Comparison of ENCODE assay signal across 12 cellular contexts in genomic region chr7:27175005-27175625, GRCh38. TPM values are rescaled to one million over a fixed set of nuclear protein-coding genes. Genes with fewer than 3 reads are reported as not detected.
DNase-seq lines count a peak whose midpoint lies in the region; ATAC-seq lines count a peak whose summit lies in the region.
"Had no signal": no experiment of that assay in that cellular context is flagged by ENCODE, and none has a peak within 500 bp of the region (broad histone marks: within the 10 kb centered on the region; RNA-seq: fewer than 3 reads in every experiment).

No MANE protein-coding gene starts in this region.

- CTCF ChIA-PET in activated CD4-positive, alpha-beta memory T cell treated with anti-CD3 and anti-CD28 coated beads for 36 hours (lab: Charles Lee), result interaction anchor here (0.9 to 1.1 kb wide), 2 partner anchors 488 to 810 kb away, joined by 3 read pairs; no protein-coding TSS in a partner anchor

- H3K27ac ChIP-seq in mucosa of rectum (ENCODE audit: low read depth in 2 of 2, low read length in 2 of 2), result peak overlapping the region; percentile 96
- H3K27ac ChIP-seq: cardiac muscle cell had no signal

- POLR2A ChIA-PET in activated CD4-positive, alpha-beta memory T cell treated with anti-CD3 and anti-CD28 coated beads for 36 hours (lab: Charles Lee), result no interaction called here

- DNase-seq in stimulated activated CD4-positive, alpha-beta T cell treated with anti-CD3 and anti-CD28 coated beads, Interleukin-15, amount 100 ng/mL, for 24 hours, result peak; percentile 1
- DNase-seq in stimulated activated CD4-positive, alpha-beta T cell treated with anti-CD3 and anti-CD28 coated beads, Interleukin-4, amount 100 ng/mL, for 4 hours, result no peak
- DNase-seq in activated CD4-positive, alpha-beta memory T cell treated with anti-CD3 and anti-CD28 coated beads for 36 hours, result peak; percentile 4
- DNase-seq in iPS-NIHi7 (ENCODE audit: extremely low spot score) (no peak), MV-4-11 (lab: John Stamatoyannopoulos, UW) (no peak), NCI-H2081 (lab: John Stamatoyannopoulos, UW) (no peak)
- DNase-seq: GOT3; stimulated activated CD4-positive, alpha-beta T cell treated with anti-CD3 and anti-CD28 coated beads, Interleukin-4, amount 100 ng/mL, for 1 hour; T1000 had no signal

- peaks cover 1% of the 10 kb centered on the region for H3K36me3 Mint-ChIP-seq in activated CD4-positive, alpha-beta memory T cell treated with anti-CD3 and anti-CD28 coated beads for 36 hours

- H3K27me3 Mint-ChIP-seq in activated CD4-positive, alpha-beta memory T cell treated with anti-CD3 and anti-CD28 coated beads for 36 hours, result peaks cover 74% of the 10 kb centered on the region

- peaks cover 26 to 50% of the 10 kb centered on the region in 2 donors for H3K4me1 ChIP-seq in mucosa of rectum (ENCODE audit: control insufficient read depth in 2 of 2, insufficient read depth in 2 of 2, low read length in 2 of 2)

- H3K4me1 Mint-ChIP-seq in activated CD4-positive, alpha-beta memory T cell treated with anti-CD3 and anti-CD28 coated beads for 36 hours (ENCODE audit: low read depth), result peaks cover 20% of the 10 kb centered on the region

- H3K27ac Mint-ChIP-seq in activated CD4-positive, alpha-beta memory T cell treated with anti-CD3 and anti-CD28 coated beads for 36 hours, result no peak overlapping the region

- no peaks in the 10 kb centered on the region for H3K36me3 ChIP-seq in mucosa of rectum (ENCODE audit: control insufficient read depth in 2 of 2, insufficient read depth in 2 of 2, low read length in 2 of 2)
- H3K36me3 ChIP-seq: cardiac muscle cell had no signal

- no peaks in the 10 kb centered on the region for H3K9me3 ChIP-seq in mucosa of rectum (ENCODE audit: control insufficient read depth in 2 of 2, low read length in 2 of 2)

- ATAC-seq in GM19035 (IDR thresholded peaks at IDR 0.05; ENCODE audit: unreplicated experiment), result no peak

- peaks cover 0 to 13% of the 10 kb centered on the region in 2 donors for H3K27me3 ChIP-seq in mucosa of rectum (ENCODE audit: control insufficient read depth in 2 of 2, insufficient read depth in 2 of 2, low read length in 2 of 2)

- H3K9ac ChIP-seq in mucosa of rectum (ENCODE audit: low read depth in 1 of 2, low read length in 2 of 2), result peak overlapping the region; percentile 92 to 96

- peak overlapping the region; percentile 64 to 79 for H3K4me3 ChIP-seq in mucosa of rectum (ENCODE audit: low read length in 2 of 2)
- H3K4me3 ChIP-seq: cardiac muscle cell had no signal

- intact Hi-C loops in activated CD4-positive, alpha-beta memory T cell treated with anti-CD3 and anti-CD28 coated beads for 36 hours (cut with micrococcal nuclease), result loop anchor here (5.0 kb wide), 1 partner anchor 1318 kb away; no protein-coding TSS in a partner anchor

- H3K4me3 Mint-ChIP-seq in activated CD4-positive, alpha-beta memory T cell treated with anti-CD3 and anti-CD28 coated beads for 36 hours, result no peak overlapping the region

- no peaks in the 10 kb centered on the region for H3K9me3 Mint-ChIP-seq in activated CD4-positive, alpha-beta memory T cell treated with anti-CD3 and anti-CD28 coated beads for 36 hours

RNA-seq across cellular contexts. Expression of gene HOXA10, which starts 1.0 kb away (rescaled TPM):
- not detected for total RNA-seq in activated CD4-positive, alpha-beta memory T cell treated with anti-CD3 and anti-CD28 coated beads for 36 hours
- total RNA-seq: cardiac muscle cell had no signal

RNA-seq across cellular contexts. Expression of gene HOXA9, which starts 9.8 kb away (rescaled TPM):
- under 1 TPM in 1 of 2 experiments, not detected in 1; 0.19 TPM for total RNA-seq in activated CD4-positive, alpha-beta memory T cell treated with anti-CD3 and anti-CD28 coated beads for 36 hours
- total RNA-seq: cardiac muscle cell had no signal

RNA-seq across cellular contexts. Expression of gene HOXA11, which starts 9.9 kb away (rescaled TPM):
- total RNA-seq in activated CD4-positive, alpha-beta memory T cell treated with anti-CD3 and anti-CD28 coated beads for 36 hours, result not detected
- total RNA-seq: cardiac muscle cell had no signal

RNA-seq across cellular contexts. Expression of gene HOXA7, which starts 18.6 kb away (rescaled TPM):
- not detected for total RNA-seq in activated CD4-positive, alpha-beta memory T cell treated with anti-CD3 and anti-CD28 coated beads for 36 hours
- total RNA-seq: cardiac muscle cell had no signal

RNA-seq across cellular contexts. Expression of gene HOXA3, which starts 22.7 kb away (rescaled TPM):
- total RNA-seq in activated CD4-positive, alpha-beta memory T cell treated with anti-CD3 and anti-CD28 coated beads for 36 hours, result not detected

Comparison
In these comparisons a context has a peak if more than half of its experiments do, and no peak if none do; other contexts are left out.
1. DNase-seq: peak in stimulated activated CD4-positive, alpha-beta T cell treated with anti-CD3 and anti-CD28 coated beads, Interleukin-15, amount 100 ng/mL, for 24 hours (single experiment) and activated CD4-positive, alpha-beta memory T cell treated with anti-CD3 and anti-CD28 coated beads for 36 hours (single experiment); none in stimulated activated CD4-positive, alpha-beta T cell treated with anti-CD3 and anti-CD28 coated beads, Interleukin-4, amount 100 ng/mL, for 4 hours (0 of 2), iPS-NIHi7 (single experiment), MV-4-11 (single experiment) and NCI-H2081 (0 of 2).